In the genomic region with DNA sequence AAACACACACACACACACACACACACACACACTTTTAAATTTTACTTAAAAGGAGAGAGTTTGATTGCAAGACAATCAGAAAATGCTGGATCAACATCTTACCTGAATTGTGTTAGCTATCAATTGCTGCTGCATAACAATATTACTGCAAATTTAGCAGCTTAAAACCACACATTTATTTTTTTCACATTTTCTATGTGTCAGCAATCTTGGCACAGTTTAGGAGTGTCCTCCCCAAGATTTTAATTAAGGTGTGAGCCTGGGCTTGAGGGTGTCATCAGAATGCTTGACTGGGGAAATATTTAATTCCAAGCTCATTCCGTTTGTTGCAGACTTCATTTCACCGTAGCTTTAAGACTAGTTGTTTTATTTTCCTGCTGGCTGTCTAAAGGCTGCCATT, we compare ENCODE assay signal across 8 cellular contexts.
"Had no signal": no experiment of that assay in that cellular context is flagged by ENCODE, and none has a peak within 500 bp of the region (broad histone marks: within the 10 kb centered on the region; RNA-seq: fewer than 3 reads in every experiment).

No MANE protein-coding gene starts in this region.

- DNase-seq: GM23248, H9, HCEC 1CT, KG1 had no signal

- H3K9ac ChIP-seq: GM23248 had no signal

- H3K9me3 Mint-ChIP-seq: H9 had no signal

- H3K4me3 ChIP-seq: GM23248, K562 had no signal

- H3K4me1 Mint-ChIP-seq: H9 had no signal

- ATAC-seq: K562 had no signal

- H3K4me3 Mint-ChIP-seq: H9 had no signal

- H3K27ac ChIP-seq: GM23248 had no signal

- FAIRE-seq: H1, H54, HTR-8/SVneo, K562 had no signal
